In the genomic region with DNA sequence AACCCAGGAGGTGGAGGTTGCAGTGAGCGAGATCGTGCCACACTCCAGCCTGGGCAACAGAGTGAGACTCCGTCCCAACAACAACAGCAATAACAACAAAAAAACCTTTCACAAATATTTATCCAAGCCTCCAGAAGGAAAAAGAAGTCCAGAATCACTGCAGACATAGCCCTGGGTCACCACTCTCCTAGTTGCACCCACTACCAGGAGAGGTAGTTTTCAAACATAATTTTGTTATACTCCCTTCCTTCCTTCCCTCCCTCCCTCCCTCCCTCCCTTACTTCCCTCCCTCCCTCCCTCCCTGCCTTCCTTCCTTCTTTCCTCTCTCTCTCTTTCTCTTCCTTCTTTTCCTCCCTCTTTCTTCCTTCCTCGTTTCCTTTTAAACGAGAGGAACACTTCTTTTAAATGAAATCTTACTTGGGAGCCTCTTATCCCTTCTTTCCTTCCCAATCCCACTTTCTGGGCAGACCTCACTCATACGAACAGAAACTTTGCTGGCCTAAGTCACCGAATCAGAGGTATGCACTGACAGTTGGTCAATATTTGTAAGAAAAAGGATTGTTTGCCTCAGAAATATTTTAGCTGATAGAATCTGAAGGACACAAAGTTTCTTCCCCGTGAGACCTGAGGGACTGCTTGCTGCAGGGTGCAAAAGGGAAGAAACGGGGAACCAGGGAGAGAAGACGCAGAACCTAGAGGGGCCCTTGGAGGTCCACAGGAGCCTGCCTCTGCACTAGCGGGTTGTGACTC, we compare ENCODE assay signal across 1 cellular context.
TF ChIP-seq lines count a peak whose summit lies in the region.

No MANE protein-coding gene starts in this region.

TF ChIP-seq in K562, 482 proteins besides CTCF, POLR2A, EP300 and RAD21:
- TF ChIP-seq DIDO1 (tag; IDR thresholded peaks at IDR 0.05; ENCODE audit: low read depth) = no peak
- no peak for TF ChIP-seq NFIX (CRISPR knock-in tag; IDR thresholded peaks at IDR 0.05; ENCODE audit: low read depth)
- TF ChIP-seq, protein P1, sequence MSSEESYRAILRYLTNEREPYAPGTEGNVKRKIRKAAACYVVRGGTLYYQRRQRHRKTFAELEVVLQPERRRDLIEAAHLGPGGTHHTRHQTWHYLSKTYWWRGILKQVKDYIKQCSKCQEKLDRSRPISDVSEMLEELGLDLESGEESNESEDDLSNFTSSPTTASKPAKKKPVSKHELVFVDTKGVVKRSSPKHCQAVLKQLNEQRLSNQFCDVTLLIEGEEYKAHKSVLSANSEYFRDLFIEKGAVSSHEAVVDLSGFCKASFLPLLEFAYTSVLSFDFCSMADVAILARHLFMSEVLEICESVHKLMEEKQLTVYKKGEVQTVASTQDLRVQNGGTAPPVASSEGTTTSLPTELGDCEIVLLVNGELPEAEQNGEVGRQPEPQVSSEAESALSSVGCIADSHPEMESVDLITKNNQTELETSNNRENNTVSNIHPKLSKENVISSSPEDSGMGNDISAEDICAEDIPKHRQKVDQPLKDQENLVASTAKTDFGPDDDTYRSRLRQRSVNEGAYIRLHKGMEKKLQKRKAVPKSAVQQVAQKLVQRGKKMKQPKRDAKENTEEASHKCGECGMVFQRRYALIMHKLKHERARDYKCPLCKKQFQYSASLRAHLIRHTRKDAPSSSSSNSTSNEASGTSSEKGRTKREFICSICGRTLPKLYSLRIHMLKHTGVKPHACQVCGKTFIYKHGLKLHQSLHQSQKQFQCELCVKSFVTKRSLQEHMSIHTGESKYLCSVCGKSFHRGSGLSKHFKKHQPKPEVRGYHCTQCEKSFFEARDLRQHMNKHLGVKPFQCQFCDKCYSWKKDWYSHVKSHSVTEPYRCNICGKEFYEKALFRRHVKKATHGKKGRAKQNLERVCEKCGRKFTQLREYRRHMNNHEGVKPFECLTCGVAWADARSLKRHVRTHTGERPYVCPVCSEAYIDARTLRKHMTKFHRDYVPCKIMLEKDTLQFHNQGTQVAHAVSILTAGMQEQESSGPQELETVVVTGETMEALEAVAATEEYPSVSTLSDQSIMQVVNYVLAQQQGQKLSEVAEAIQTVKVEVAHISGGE (CRISPR knock-in tag; IDR thresholded peaks at IDR 0.05) = no peak
- TF ChIP-seq TAF7 (tag; IDR thresholded peaks at IDR 0.05) = no peak
- no peak for TF ChIP-seq ZFP1 (CRISPR knock-in tag; IDR thresholded peaks at IDR 0.05)
- no peak for TF ChIP-seq NFRKB (IDR thresholded peaks at IDR 0.05; ENCODE audit: low read depth)
- no peak for TF ChIP-seq ADNP (tag; IDR thresholded peaks at IDR 0.05)
- no peak for TF ChIP-seq FOXK1 (CRISPR knock-in tag; IDR thresholded peaks at IDR 0.05; ENCODE audit: borderline replicate concordance)
- TF ChIP-seq, protein P2, sequence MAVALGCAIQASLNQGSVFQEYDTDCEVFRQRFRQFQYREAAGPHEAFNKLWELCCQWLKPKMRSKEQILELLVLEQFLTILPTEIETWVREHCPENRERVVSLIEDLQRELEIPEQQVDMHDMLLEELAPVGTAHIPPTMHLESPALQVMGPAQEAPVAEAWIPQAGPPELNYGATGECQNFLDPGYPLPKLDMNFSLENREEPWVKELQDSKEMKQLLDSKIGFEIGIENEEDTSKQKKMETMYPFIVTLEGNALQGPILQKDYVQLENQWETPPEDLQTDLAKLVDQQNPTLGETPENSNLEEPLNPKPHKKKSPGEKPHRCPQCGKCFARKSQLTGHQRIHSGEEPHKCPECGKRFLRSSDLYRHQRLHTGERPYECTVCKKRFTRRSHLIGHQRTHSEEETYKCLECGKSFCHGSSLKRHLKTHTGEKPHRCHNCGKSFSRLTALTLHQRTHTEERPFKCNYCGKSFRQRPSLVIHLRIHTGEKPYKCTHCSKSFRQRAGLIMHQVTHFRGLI (CRISPR knock-in tag; IDR thresholded peaks at IDR 0.05) = no peak
